1 cellular context compared by ENCODE assay signal in the genomic region with DNA sequence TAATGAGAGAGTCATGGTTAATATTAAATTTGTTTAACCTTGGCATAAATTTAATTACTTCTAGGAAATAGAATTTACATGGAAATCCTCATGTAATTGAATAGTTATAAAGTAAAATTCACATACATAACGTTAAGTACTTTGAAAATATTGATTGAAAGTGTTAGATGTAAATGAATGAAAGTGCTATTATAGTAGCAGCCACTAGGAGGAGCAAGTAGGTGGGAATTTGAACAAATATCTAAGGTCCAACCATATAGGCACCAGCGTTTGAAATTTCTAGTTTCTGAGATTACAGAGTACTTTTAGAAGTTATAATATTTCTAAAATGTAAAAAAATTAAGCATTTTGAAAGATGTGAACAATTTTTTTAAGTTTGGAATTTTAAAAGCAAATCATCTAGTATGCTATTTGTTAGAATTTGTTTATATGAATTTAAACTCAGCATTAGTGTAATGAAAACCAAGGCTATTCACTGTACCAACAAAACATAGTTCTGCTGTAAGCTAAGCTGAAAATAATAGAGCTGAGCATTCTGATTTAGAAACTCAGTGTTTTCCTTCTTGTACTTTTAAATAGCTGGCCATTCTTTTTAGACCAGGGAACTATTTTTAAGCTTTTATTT.
TF ChIP-seq lines count a peak whose summit lies in the region.

No MANE protein-coding gene starts in this region.

TF ChIP-seq in K562, 482 proteins besides CTCF, POLR2A, EP300 and RAD21 (continued from another document):
- TF ChIP-seq, protein P1, sequence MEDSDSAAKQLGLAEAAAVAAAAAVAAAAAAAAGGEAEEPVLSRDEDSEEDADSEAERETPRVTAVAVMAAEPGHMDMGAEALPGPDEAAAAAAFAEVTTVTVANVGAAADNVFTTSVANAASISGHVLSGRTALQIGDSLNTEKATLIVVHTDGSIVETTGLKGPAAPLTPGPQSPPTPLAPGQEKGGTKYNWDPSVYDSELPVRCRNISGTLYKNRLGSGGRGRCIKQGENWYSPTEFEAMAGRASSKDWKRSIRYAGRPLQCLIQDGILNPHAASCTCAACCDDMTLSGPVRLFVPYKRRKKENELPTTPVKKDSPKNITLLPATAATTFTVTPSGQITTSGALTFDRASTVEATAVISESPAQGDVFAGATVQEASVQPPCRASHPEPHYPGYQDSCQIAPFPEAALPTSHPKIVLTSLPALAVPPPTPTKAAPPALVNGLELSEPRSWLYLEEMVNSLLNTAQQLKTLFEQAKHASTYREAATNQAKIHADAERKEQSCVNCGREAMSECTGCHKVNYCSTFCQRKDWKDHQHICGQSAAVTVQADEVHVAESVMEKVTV (CRISPR knock-in tag; IDR thresholded peaks at IDR 0.05) = peak; percentile 64
- TF ChIP-seq TEAD4 (IDR thresholded peaks at IDR 0.05; ENCODE audit: low read length) (0 out of 2 replicates have a peak, but pooled peaks have one; percentile 12), TEAD4 (CRISPR knock-in tag; IDR thresholded peaks at IDR 0.05; ENCODE audit: borderline replicate concordance) (no peak), SMC3 (conservative IDR thresholded peaks at IDR 0.05; ENCODE audit: insufficient read depth, low read depth, low read length) (peak; percentile 26; the same call in 1 of the 2 replicates), ZNF507 (tag; conservative IDR thresholded peaks at IDR 0.05) (no peak), THRB (CRISPR knock-in tag; conservative IDR thresholded peaks at IDR 0.05) (no peak), CBFA2T3 (IDR thresholded peaks at IDR 0.05) (no peak)
- TF ChIP-seq, protein P2, sequence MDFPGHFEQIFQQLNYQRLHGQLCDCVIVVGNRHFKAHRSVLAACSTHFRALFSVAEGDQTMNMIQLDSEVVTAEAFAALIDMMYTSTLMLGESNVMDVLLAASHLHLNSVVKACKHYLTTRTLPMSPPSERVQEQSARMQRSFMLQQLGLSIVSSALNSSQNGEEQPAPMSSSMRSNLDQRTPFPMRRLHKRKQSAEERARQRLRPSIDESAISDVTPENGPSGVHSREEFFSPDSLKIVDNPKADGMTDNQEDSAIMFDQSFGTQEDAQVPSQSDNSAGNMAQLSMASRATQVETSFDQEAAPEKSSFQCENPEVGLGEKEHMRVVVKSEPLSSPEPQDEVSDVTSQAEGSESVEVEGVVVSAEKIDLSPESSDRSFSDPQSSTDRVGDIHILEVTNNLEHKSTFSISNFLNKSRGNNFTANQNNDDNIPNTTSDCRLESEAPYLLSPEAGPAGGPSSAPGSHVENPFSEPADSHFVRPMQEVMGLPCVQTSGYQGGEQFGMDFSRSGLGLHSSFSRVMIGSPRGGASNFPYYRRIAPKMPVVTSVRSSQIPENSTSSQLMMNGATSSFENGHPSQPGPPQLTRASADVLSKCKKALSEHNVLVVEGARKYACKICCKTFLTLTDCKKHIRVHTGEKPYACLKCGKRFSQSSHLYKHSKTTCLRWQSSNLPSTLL (IDR thresholded peaks at IDR 0.05) = no peak
- TF ChIP-seq, protein P3, sequence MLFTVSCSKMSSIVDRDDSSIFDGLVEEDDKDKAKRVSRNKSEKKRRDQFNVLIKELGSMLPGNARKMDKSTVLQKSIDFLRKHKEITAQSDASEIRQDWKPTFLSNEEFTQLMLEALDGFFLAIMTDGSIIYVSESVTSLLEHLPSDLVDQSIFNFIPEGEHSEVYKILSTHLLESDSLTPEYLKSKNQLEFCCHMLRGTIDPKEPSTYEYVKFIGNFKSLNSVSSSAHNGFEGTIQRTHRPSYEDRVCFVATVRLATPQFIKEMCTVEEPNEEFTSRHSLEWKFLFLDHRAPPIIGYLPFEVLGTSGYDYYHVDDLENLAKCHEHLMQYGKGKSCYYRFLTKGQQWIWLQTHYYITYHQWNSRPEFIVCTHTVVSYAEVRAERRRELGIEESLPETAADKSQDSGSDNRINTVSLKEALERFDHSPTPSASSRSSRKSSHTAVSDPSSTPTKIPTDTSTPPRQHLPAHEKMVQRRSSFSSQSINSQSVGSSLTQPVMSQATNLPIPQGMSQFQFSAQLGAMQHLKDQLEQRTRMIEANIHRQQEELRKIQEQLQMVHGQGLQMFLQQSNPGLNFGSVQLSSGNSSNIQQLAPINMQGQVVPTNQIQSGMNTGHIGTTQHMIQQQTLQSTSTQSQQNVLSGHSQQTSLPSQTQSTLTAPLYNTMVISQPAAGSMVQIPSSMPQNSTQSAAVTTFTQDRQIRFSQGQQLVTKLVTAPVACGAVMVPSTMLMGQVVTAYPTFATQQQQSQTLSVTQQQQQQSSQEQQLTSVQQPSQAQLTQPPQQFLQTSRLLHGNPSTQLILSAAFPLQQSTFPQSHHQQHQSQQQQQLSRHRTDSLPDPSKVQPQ (CRISPR knock-in tag; IDR thresholded peaks at IDR 0.05; ENCODE audit: borderline replicate concordance) = no peak
- TF ChIP-seq, protein P4, sequence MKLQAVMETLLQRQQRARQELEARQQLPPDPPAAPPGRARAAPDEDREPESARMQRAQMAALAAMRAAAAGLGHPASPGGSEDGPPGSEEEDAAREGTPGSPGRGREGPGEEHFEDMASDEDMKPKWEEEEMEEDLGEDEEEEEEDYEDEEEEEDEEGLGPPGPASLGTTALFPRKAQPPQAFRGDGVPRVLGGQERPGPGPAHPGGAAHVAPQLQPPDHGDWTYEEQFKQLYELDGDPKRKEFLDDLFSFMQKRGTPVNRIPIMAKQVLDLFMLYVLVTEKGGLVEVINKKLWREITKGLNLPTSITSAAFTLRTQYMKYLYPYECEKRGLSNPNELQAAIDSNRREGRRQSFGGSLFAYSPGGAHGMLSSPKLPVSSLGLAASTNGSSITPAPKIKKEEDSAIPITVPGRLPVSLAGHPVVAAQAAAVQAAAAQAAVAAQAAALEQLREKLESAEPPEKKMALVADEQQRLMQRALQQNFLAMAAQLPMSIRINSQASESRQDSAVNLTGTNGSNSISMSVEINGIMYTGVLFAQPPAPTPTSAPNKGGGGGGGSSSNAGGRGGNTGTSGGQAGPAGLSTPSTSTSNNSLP (IDR thresholded peaks at IDR 0.05; ENCODE audit: borderline replicate concordance, low read depth, low read length) = peak; percentile 37; the same call in 1 of the 2 replicates
